7 cellular contexts compared by ENCODE assay signal in the genomic region with DNA sequence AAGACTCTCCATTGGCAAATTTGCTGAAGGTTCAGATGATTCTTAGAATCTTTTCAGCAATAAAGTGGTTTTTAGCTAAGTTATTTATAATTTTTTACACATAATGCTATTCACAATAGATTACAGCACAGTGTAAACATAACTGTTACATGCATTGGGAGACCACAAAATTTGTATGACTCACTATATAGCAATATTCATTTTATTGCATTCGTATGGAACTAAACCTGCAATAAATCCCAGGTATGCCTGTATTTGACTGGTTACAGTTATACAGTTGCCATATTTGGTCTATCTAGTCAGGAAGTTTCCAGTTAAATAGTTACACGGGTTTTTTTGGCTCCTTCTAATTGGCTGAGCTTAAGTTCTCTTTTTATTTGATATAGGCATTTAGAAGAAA.
"Had no signal": no experiment of that assay in that cellular context is flagged by ENCODE, and none has a peak within 500 bp of the region (broad histone marks: within the 10 kb centered on the region; RNA-seq: fewer than 3 reads in every experiment).

No MANE protein-coding gene starts in this region.

- H3K4me2 ChIP-seq: GM23338 had no signal

- H3K27me3 Mint-ChIP-seq: IgD-negative memory B cell had no signal

- H3K36me3 Mint-ChIP-seq: IgD-negative memory B cell had no signal

- ATAC-seq: GM23338, HepG2 had no signal

- FAIRE-seq: H54, HepG2 had no signal

- DNase-seq: H9, HCEC 1CT, KBM-7 had no signal

- H3K4me1 Mint-ChIP-seq: GM23338, IgD-negative memory B cell had no signal

- H3K4me3 Mint-ChIP-seq: GM23338, H9, IgD-negative memory B cell had no signal

- H3K27ac Mint-ChIP-seq: GM23338, H9, IgD-negative memory B cell had no signal

- H3K4me3 ChIP-seq: GM23338 had no signal

- H3K9me3 Mint-ChIP-seq: GM23338, H9 had no signal

- H2AFZ ChIP-seq: GM23338 had no signal
